In genomic region chr19:18135712-18136584, GRCh38 we compare ENCODE assay signal across 22 cellular contexts. TPM values are rescaled to one million over a fixed set of nuclear protein-coding genes. Genes with fewer than 3 reads are reported as not detected.
DNase-seq lines count a peak whose midpoint lies in the region; ATAC-seq and TF ChIP-seq lines count a peak whose summit lies in the region.
"Had no signal": no experiment of that assay in that cellular context is flagged by ENCODE, and none has a peak within 500 bp of the region (broad histone marks: within the 10 kb centered on the region; RNA-seq: fewer than 3 reads in every experiment).

No MANE protein-coding gene starts in this region.

- peak; percentile 90 for ATAC-seq in left lobe of liver
- ATAC-seq: activated naive CD4-positive, alpha-beta T cell treated with anti-CD3 and anti-CD28 coated beads, Interleukin-2, amount 50 U/mL, for 72 hours; lower lobe of right lung; T-cell had no signal

- intact Hi-C loops in adrenal gland (cut with DNase I), result no loop called here

- no peaks in the 10 kb centered on the region for H3K4me1 Mint-ChIP-seq in activated naive CD4-positive, alpha-beta T cell treated with anti-CD3 and anti-CD28 coated beads, Interleukin-2, amount 10 ng/mL, durations not matched to agents 7 days and 5 days
- H3K4me1 Mint-ChIP-seq in type B pancreatic cell (ENCODE audit: unreplicated experiment) (peaks cover 4% of the 10 kb centered on the region), osteocyte (ENCODE audit: unreplicated experiment) (no peaks in the 10 kb centered on the region)
- H3K4me1 Mint-ChIP-seq: T-cell had no signal

- DNase-seq in activated naive CD4-positive, alpha-beta T cell treated with anti-CD3 and anti-CD28 coated beads, Interleukin-2, amount 10 ng/mL, durations not matched to agents 7 days and 5 days, result no peak
- DNase-seq in activated naive CD4-positive, alpha-beta T cell treated with Interleukin-2 at 50 U/mL for 16 hours, result no peak
- DNase-seq in RWPE1 (ENCODE audit: low spot score) (no peak), left lobe of liver (ENCODE audit: low spot score) (peak; percentile 95), type B pancreatic cell (ENCODE audit: extremely low spot score, unreplicated experiment) (no peak), osteocyte (ENCODE audit: extremely low spot score, unreplicated experiment) (no peak), NCI-H128 (lab: John Stamatoyannopoulos, UW; ENCODE audit: unreplicated experiment) (no peak), adrenal gland (no peak)
- DNase-seq: activated CD4-positive, alpha-beta T cell treated with anti-CD3 and anti-CD28 coated beads, Interleukin-2, amount 50 U/mL, for 4 hours; activated T-cell treated with anti-CD3 and anti-CD28 coated beads, Interleukin-2, amount 50 U/mL, for 48 hours; brain microvascular endothelial cell; CD4-positive, alpha-beta T cell; foreskin melanocyte; lower lobe of right lung; MM.1S; naive B cell; NCI-H1930; NCI-H446; NK-92 treated with Interleukin-12 subunit alpha and Interleukin-12 subunit beta, amount 100 ng/mL, for 24 hours; stimulated activated CD4-positive, alpha-beta T cell treated with anti-CD3 and anti-CD28 coated beads, Interleukin-4, amount 100 ng/mL, for 4 hours; T-cell had no signal

- CTCF ChIA-PET in activated naive CD4-positive, alpha-beta T cell treated with anti-CD3 and anti-CD28 coated beads, Interleukin-2, amount 10 ng/mL, durations not matched to agents 7 days and 5 days (lab: Charles Lee), result no interaction called here
- CTCF ChIA-PET in RWPE1 (lab: Yijun Ruan, JAX), result no interaction called here

- no peaks in the 10 kb centered on the region for H3K4me1 ChIP-seq in adrenal gland (replicated peaks in 1 of 2)
- H3K4me1 ChIP-seq: lower lobe of right lung had no signal

- POLR2A ChIA-PET in RWPE1 (lab: Yijun Ruan, JAX; ENCODE audit: low non-redundant PET), result no interaction called here

- peaks cover 34% of the 10 kb centered on the region for H3K36me3 Mint-ChIP-seq in activated naive CD4-positive, alpha-beta T cell treated with anti-CD3 and anti-CD28 coated beads, Interleukin-2, amount 10 ng/mL, durations not matched to agents 7 days and 5 days
- peaks cover 11% of the 10 kb centered on the region for H3K36me3 Mint-ChIP-seq in type B pancreatic cell
- H3K36me3 Mint-ChIP-seq in osteocyte (ENCODE audit: unreplicated experiment), result peaks cover 14% of the 10 kb centered on the region

- no peaks in the 10 kb centered on the region for H3K27me3 Mint-ChIP-seq in activated naive CD4-positive, alpha-beta T cell treated with anti-CD3 and anti-CD28 coated beads, Interleukin-2, amount 10 ng/mL, durations not matched to agents 7 days and 5 days
- H3K27me3 Mint-ChIP-seq in type B pancreatic cell (no peaks in the 10 kb centered on the region), osteocyte (ENCODE audit: unreplicated experiment) (no peaks in the 10 kb centered on the region)
- H3K27me3 Mint-ChIP-seq: CD4-positive, alpha-beta T cell; naive B cell; T-cell had no signal

- no peak for TF ChIP-seq POLR2A in adrenal gland (IDR thresholded peaks at IDR 0.05)

- H3K9me3 Mint-ChIP-seq in activated naive CD4-positive, alpha-beta T cell treated with anti-CD3 and anti-CD28 coated beads, Interleukin-2, amount 10 ng/mL, durations not matched to agents 7 days and 5 days, result no peaks in the 10 kb centered on the region
- H3K9me3 Mint-ChIP-seq in type B pancreatic cell, result no peaks in the 10 kb centered on the region
- no peaks in the 10 kb centered on the region for H3K9me3 Mint-ChIP-seq in osteocyte (ENCODE audit: unreplicated experiment)
- H3K9me3 Mint-ChIP-seq: CD4-positive, alpha-beta T cell; T-cell had no signal

- H3K36me3 ChIP-seq in adrenal gland (replicated peaks in 1 of 2), result peaks cover 0 to 67% of the 10 kb centered on the region in 2 donors

- H3K4me3 Mint-ChIP-seq in activated naive CD4-positive, alpha-beta T cell treated with anti-CD3 and anti-CD28 coated beads, Interleukin-2, amount 10 ng/mL, durations not matched to agents 7 days and 5 days, result no peak overlapping the region
- H3K4me3 Mint-ChIP-seq in type B pancreatic cell (no peak overlapping the region), osteocyte (ENCODE audit: unreplicated experiment) (no peak overlapping the region)
- H3K4me3 Mint-ChIP-seq: CD4-positive, alpha-beta T cell; T-cell had no signal

- 93 to 96% (median 93%) methylated on average over 18 of the region's 18 CpGs for WGBS in adrenal gland, 4 donors

- H3K27ac ChIP-seq in RWPE1 (peak overlapping the region; percentile 60), adrenal gland (no peak overlapping the region)
- H3K27ac ChIP-seq: brain microvascular endothelial cell, lower lobe of right lung had no signal

- peak overlapping the region; percentile 76 for H3K27ac Mint-ChIP-seq in activated naive CD4-positive, alpha-beta T cell treated with anti-CD3 and anti-CD28 coated beads, Interleukin-2, amount 10 ng/mL, durations not matched to agents 7 days and 5 days
- peak overlapping the region; percentile 86 for H3K27ac Mint-ChIP-seq in type B pancreatic cell
- no peak overlapping the region for H3K27ac Mint-ChIP-seq in osteocyte (ENCODE audit: unreplicated experiment)
- H3K27ac Mint-ChIP-seq: CD4-positive, alpha-beta T cell; T-cell had no signal

- no peak overlapping the region for H3K4me3 ChIP-seq in adrenal gland
- H3K4me3 ChIP-seq: lower lobe of right lung had no signal

- no peaks in the 10 kb centered on the region for H3K9me3 ChIP-seq in adrenal gland (replicated peaks in 1 of 3)
- H3K9me3 ChIP-seq: lower lobe of right lung had no signal

- no peaks in the 10 kb centered on the region for H3K27me3 ChIP-seq in adrenal gland
- H3K27me3 ChIP-seq: brain microvascular endothelial cell had no signal

- TF ChIP-seq CTCF in RWPE1 (conservative IDR thresholded peaks at IDR 0.05; ENCODE audit: low read depth), result no peak
- TF ChIP-seq CTCF in type B pancreatic cell (conservative IDR thresholded peaks at IDR 0.05), result no peak
- no peak for TF ChIP-seq CTCF in osteocyte (IDR thresholded peaks at IDR 0.05)
- TF ChIP-seq CTCF in adrenal gland (IDR thresholded peaks at IDR 0.05), result no peak

RNA-seq across cellular contexts. Expression of gene PIK3R2, which starts 17.0 kb away (rescaled TPM):
- total RNA-seq in left lobe of liver, result 14.8 TPM
- total RNA-seq in type B pancreatic cell (ENCODE audit: low replicate concordance), result 41.4 and 47.0 TPM in 2 replicates
- total RNA-seq in osteocyte, result 67.2 and 68.1 TPM in 2 replicates
- total RNA-seq in adrenal gland, result 100 to 1,000 TPM in 3 of 8 donors, 10 to 100 TPM in 5; 32.9 to 124 (median 80.4) TPM
- polyA plus RNA-seq in adrenal gland, result 10 to 100 TPM in 2 of 3 donors, 1 to 10 TPM in 1; 6.7 to 21.0 (median 10.8) TPM

RNA-seq across cellular contexts. Expression of gene IFI30, which starts 37.7 kb away (rescaled TPM):
- 57.6 TPM for total RNA-seq in left lobe of liver
- 20.2 and 22.8 TPM in 2 replicates for total RNA-seq in type B pancreatic cell (ENCODE audit: low replicate concordance)
- total RNA-seq in osteocyte, result not detected in 2 replicates
- 100 to 1,000 TPM; 103 to 372 (median 185) TPM for total RNA-seq in adrenal gland
- polyA plus RNA-seq in adrenal gland, result 100 to 1,000 TPM in 2 of 3 donors, 10 to 100 TPM in 1; 99.2 to 268 (median 158) TPM

RNA-seq across cellular contexts. Expression of gene MAST3, which starts 38.4 kb away (rescaled TPM):
- total RNA-seq in left lobe of liver, result 18.4 TPM
- total RNA-seq in type B pancreatic cell (ENCODE audit: low replicate concordance), result 11.0 and 14.1 TPM in 2 replicates
- total RNA-seq in osteocyte, result 7.6 and 8.0 TPM in 2 replicates
- total RNA-seq in adrenal gland, result 10 to 100 TPM in 6 of 8 donors, 1 to 10 TPM in 2; 6.0 to 18.6 (median 12.5) TPM
- 10 to 100 TPM in 1 of 3 donors, 1 to 10 TPM in 2; 1.8 to 19.1 (median 7.1) TPM for polyA plus RNA-seq in adrenal gland

RNA-seq across cellular contexts. Expression of gene IL12RB1, which starts 49.2 kb away (rescaled TPM):
- total RNA-seq in left lobe of liver (0.25 TPM), type B pancreatic cell (ENCODE audit: low replicate concordance) (not detected in 2 replicates), osteocyte (0.50 and 0.51 TPM in 2 replicates), adrenal gland (1 to 10 TPM in 7 of 8 donors, not detected in 1; 1.4 to 7.4 (median 2.3) TPM)
- polyA plus RNA-seq in adrenal gland, result 1 to 10 TPM in 2 of 3 donors, under 1 TPM in 1; 0.84 to 1.8 (median 1.1) TPM

RNA-seq across cellular contexts. Expression of gene MPV17L2, which starts 57.1 kb away (rescaled TPM):
- 8.6 TPM for total RNA-seq in left lobe of liver
- total RNA-seq in type B pancreatic cell (ENCODE audit: low replicate concordance), result 10.2 and 11.6 TPM in 2 replicates
- 11.6 and 12.7 TPM in 2 replicates for total RNA-seq in osteocyte
- 10 to 100 TPM; 10.3 to 47.4 (median 24.0) TPM for total RNA-seq in adrenal gland
- polyA plus RNA-seq in adrenal gland, result 10 to 100 TPM; 21.1 to 41.4 (median 40.8) TPM

Comparison
In these comparisons a context has a peak if more than half of its experiments do, and no peak if none do; other contexts are left out.
1. RNA of gene IFI30, which starts 37.7 kb away (total RNA-seq): 103 to 372 TPM in adrenal gland, 57.6 TPM in left lobe of liver (single experiment) and 20.2 to 22.8 TPM in type B pancreatic cell; not detected in osteocyte; every median in the first group is over 10 times any median in the second.